8 cellular contexts compared by ENCODE assay signal in the genomic region with DNA sequence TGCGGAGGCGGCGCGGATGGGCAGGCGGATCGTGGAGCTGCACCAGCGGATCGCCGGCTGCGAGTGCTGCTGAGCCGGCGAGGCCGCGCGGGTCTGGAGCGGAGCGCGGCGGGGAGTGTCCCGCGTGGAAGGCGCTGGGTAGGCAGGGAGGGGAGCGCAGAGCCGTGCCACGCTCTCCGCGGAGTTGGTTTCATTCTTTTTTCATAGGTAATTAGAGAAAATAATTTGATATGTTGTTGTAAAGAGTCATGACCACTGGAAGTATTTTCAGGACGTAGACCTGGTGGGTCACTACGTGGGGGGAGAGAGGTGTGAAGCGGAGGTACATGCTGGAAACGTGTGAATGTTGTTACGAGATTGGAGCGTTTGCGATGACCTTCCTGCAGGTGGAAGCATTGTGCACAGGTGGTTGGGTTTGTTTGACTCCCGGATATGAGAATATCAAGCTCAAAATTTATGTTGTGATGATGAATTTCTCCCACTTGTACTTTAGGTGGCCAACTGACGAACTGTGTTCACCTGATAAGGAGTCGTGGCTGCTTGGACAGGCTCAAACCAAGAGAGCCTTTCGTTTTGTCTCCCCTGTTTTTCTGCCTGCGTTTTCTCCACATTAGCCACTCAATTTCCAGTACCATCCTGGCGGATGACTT. TPM values are rescaled to one million over a fixed set of nuclear protein-coding genes. Genes with fewer than 3 reads are reported as not detected.
DNase-seq lines count a peak whose midpoint lies in the region; ATAC-seq and TF ChIP-seq lines count a peak whose summit lies in the region.

No MANE protein-coding gene starts in this region.

- H3K4me3 ChIP-seq in duodenal mucosa (ENCODE audit: low read depth in 1 of 2, low read length in 2 of 2) = peak overlapping the region; percentile 63 to 70
- peak overlapping the region; percentile 74 for H3K4me3 ChIP-seq in mucosa of descending colon

- peaks cover 17 to 30% of the 10 kb centered on the region in 2 donors for H3K4me1 ChIP-seq in duodenal mucosa (ENCODE audit: control insufficient read depth in 1 of 2, insufficient read depth in 2 of 2, low read length in 2 of 2)
- H3K4me1 ChIP-seq in mucosa of descending colon (ENCODE audit: low read depth) = peaks cover 17% of the 10 kb centered on the region

- peak; percentile 25 for TF ChIP-seq CTCF in mucosa of descending colon (IDR thresholded peaks at IDR 0.05)

- H3K9me3 ChIP-seq in duodenal mucosa (ENCODE audit: control insufficient read depth in 1 of 2, low read length in 2 of 2) (no peaks in the 10 kb centered on the region), mucosa of descending colon (no peaks in the 10 kb centered on the region)

- peak overlapping the region; percentile 93 for H3K4me3 Mint-ChIP-seq in activated CD4-positive, alpha-beta T cell treated with anti-CD3 and anti-CD28 coated beads for 36 hours

- peak overlapping the region; percentile 69 for H3K27ac ChIP-seq in duodenal mucosa (ENCODE audit: low read depth, low read length)

- CTCF ChIA-PET in activated CD4-positive, alpha-beta T cell treated with anti-CD3 and anti-CD28 coated beads for 36 hours (lab: Charles Lee) = interaction anchor here (0.6 to 3.6 kb wide), 22 partner anchors 11 to 396 kb away, joined by 3 to 44 read pairs (median 6); partner anchors contain the start of genes BLOC1S4, GRPEL1, MRFAP1 and MRFAP1L1

- H3K36me3 ChIP-seq in duodenal mucosa (ENCODE audit: control insufficient read depth in 1 of 2, insufficient read depth in 2 of 2, low read length in 2 of 2) = peaks cover 0 to 4% of the 10 kb centered on the region in 2 donors
- H3K36me3 ChIP-seq in mucosa of descending colon (ENCODE audit: low read depth) = no peaks in the 10 kb centered on the region

- peak overlapping the region; percentile 90 for H3K27ac Mint-ChIP-seq in activated CD4-positive, alpha-beta T cell treated with anti-CD3 and anti-CD28 coated beads for 36 hours

- H3K9ac ChIP-seq in duodenal mucosa (ENCODE audit: low read depth in 1 of 2, low read length in 2 of 2) = peak overlapping the region; percentile 7 to 66

- peak; percentile 58 to 79 (median 66) for DNase-seq in NCI-H1417 (lab: John Stamatoyannopoulos, UW)
- DNase-seq in NCI-H1417 treated with DMSO at 0.1 percent for 48 hours (lab: John Stamatoyannopoulos, UW) = no peak
- DNase-seq in NCI-H187 (lab: John Stamatoyannopoulos, UW) = peak; percentile 22 to 44
- DNase-seq in activated CD4-positive, alpha-beta T cell treated with anti-CD3 and anti-CD28 coated beads for 36 hours = peak; percentile 80
- peak in 2 of 3 donors; percentile 57 to 72 for DNase-seq in mucosa of descending colon
- DNase-seq in superior temporal gyrus (ENCODE audit: extremely low spot score) = peak; percentile 18

- intact Hi-C loops in activated CD4-positive, alpha-beta T cell treated with anti-CD3 and anti-CD28 coated beads for 36 hours (cut with DNase I, micrococcal nuclease) = loop anchor here (1.0 to 2.0 kb wide), 11 partner anchors 15 to 394 kb away; partner anchors contain the start of genes BLOC1S4 (in 2 of the 2), MRFAP1L1 (in 2 of the 2), GRPEL1 (in 1 of the 2) and KIAA0232 (in 1 of the 2)
- intact Hi-C loops in mucosa of descending colon (cut with DNase I, micrococcal nuclease) = no loop called here

- peaks cover 45% of the 10 kb centered on the region for H3K36me3 Mint-ChIP-seq in activated CD4-positive, alpha-beta T cell treated with anti-CD3 and anti-CD28 coated beads for 36 hours (ENCODE audit: low read depth)

- POLR2A ChIA-PET in activated CD4-positive, alpha-beta T cell treated with anti-CD3 and anti-CD28 coated beads for 36 hours (lab: Charles Lee) = interaction anchor here (0.5 to 3.9 kb wide), 15 partner anchors 10 to 1281 kb away, joined by 3 to 42 read pairs (median 6); partner anchors contain the start of genes BLOC1S4, MRFAP1, MRFAP1L1 and TBC1D14

- H3K9me3 Mint-ChIP-seq in activated CD4-positive, alpha-beta T cell treated with anti-CD3 and anti-CD28 coated beads for 36 hours (ENCODE audit: low read depth) = peaks cover 2% of the 10 kb centered on the region

- H3K4me1 Mint-ChIP-seq in activated CD4-positive, alpha-beta T cell treated with anti-CD3 and anti-CD28 coated beads for 36 hours = peaks cover 42% of the 10 kb centered on the region

- no peaks in the 10 kb centered on the region for H3K27me3 ChIP-seq in duodenal mucosa (ENCODE audit: control insufficient read depth in 1 of 2, insufficient read depth in 2 of 2, low read length in 2 of 2)

- peak; percentile 39 for ATAC-seq in HG02798 (IDR thresholded peaks at IDR 0.05; ENCODE audit: poor library complexity, unreplicated experiment)
- peak; percentile 49 for ATAC-seq in activated CD4-positive, alpha-beta T cell treated with anti-CD3 and anti-CD28 coated beads for 36 hours
- peak; percentile 64 for ATAC-seq in mucosa of descending colon

- H3K27me3 Mint-ChIP-seq in activated CD4-positive, alpha-beta T cell treated with anti-CD3 and anti-CD28 coated beads for 36 hours = no peaks in the 10 kb centered on the region

RNA-seq across cellular contexts. Expression of gene S100P, which starts 19.1 kb away (rescaled TPM):
- 1 to 10 TPM; 1.9 to 2.1 TPM for total RNA-seq in activated CD4-positive, alpha-beta T cell treated with anti-CD3 and anti-CD28 coated beads for 36 hours
- total RNA-seq in mucosa of descending colon = 100 to 1,000 TPM in 1 of 3 donors, 10 to 100 TPM in 2; 15.7 to 189 (median 70.4) TPM

RNA-seq across cellular contexts. Expression of gene MRFAP1, which starts 34.1 kb away (rescaled TPM):
- 100 to 1,000 TPM in 1 of 2 experiments, 10 to 100 TPM in 1; 66.8 to 122 TPM for total RNA-seq in activated CD4-positive, alpha-beta T cell treated with anti-CD3 and anti-CD28 coated beads for 36 hours
- 100 to 1,000 TPM; 115 to 244 (median 172) TPM for total RNA-seq in mucosa of descending colon

RNA-seq across cellular contexts. Expression of gene MRFAP1L1, which starts 35.0 kb away (rescaled TPM):
- total RNA-seq in activated CD4-positive, alpha-beta T cell treated with anti-CD3 and anti-CD28 coated beads for 36 hours = 10 to 100 TPM; 36.4 to 45.0 TPM
- 10 to 100 TPM; 24.2 to 49.0 (median 31.2) TPM for total RNA-seq in mucosa of descending colon

RNA-seq across cellular contexts. Expression of gene BLOC1S4, which starts 41.3 kb away (rescaled TPM):
- total RNA-seq in activated CD4-positive, alpha-beta T cell treated with anti-CD3 and anti-CD28 coated beads for 36 hours = 10 to 100 TPM; 10.1 to 16.7 TPM
- total RNA-seq in mucosa of descending colon = 10 to 100 TPM; 11.8 to 12.8 (median 11.8) TPM

Comparison
In these comparisons a context has a peak if more than half of its experiments do, and no peak if none do; other contexts are left out.
1. RNA of gene S100P, which starts 19.1 kb away (total RNA-seq): 15.7 to 189 TPM in mucosa of descending colon; 1.9 to 2.1 TPM in activated CD4-positive, alpha-beta T cell treated with anti-CD3 and anti-CD28 coated beads for 36 hours; every median in the first group is over 4 times any median in the second.
2. intact Hi-C loops: an anchor here in activated CD4-positive, alpha-beta T cell treated with anti-CD3 and anti-CD28 coated beads for 36 hours (1.0 to 2.0 kb wide); none called in mucosa of descending colon.
3. Peak in every context shown above with its lines, with median percentiles within 50 percentile points of each other: ATAC-seq.